25 cellular contexts compared by ENCODE assay signal in genomic region chr17:8904686-8905085, GRCh38. TPM values are rescaled to one million over a fixed set of nuclear protein-coding genes. Genes with fewer than 3 reads are reported as not detected.
A peak's percentile ranks its signal among the peaks of the same experiment; 100 is the strongest.
DNase-seq lines count a peak whose midpoint lies in the region; ATAC-seq and TF ChIP-seq lines count a peak whose summit lies in the region.
"Had no signal": no experiment of that assay in that cellular context is flagged by ENCODE, and none has a peak within 500 bp of the region (broad histone marks: within the 10 kb centered on the region; RNA-seq: fewer than 3 reads in every experiment).

No MANE protein-coding gene starts in this region.

- no peaks in the 10 kb centered on the region for H3K9me3 ChIP-seq in esophagus squamous epithelium
- H3K9me3 ChIP-seq: prostate gland, uterus had no signal

- H3K27ac ChIP-seq in esophagus squamous epithelium: no peak overlapping the region
- H3K27ac ChIP-seq: cardiac muscle cell, epithelial cell of prostate, prostate gland, SK-N-MC, uterus, VCaP had no signal

- peaks cover 32% of the 10 kb centered on the region for H3K4me1 Mint-ChIP-seq in activated naive CD4-positive, alpha-beta T cell treated with anti-CD3 and anti-CD28 coated beads, Interleukin-2, amount 10 ng/mL, durations not matched to agents 7 days and 5 days
- H3K4me1 Mint-ChIP-seq in activated B cell treated with CpG ODN at 0.5 μM for 24 hours: peaks cover 37% of the 10 kb centered on the region

- POLR2A ChIA-PET in activated B cell treated with CpG ODN at 0.5 μM for 24 hours (lab: Charles Lee): no interaction called here

- no peaks in the 10 kb centered on the region for H3K9me3 Mint-ChIP-seq in activated naive CD4-positive, alpha-beta T cell treated with anti-CD3 and anti-CD28 coated beads, Interleukin-2, amount 10 ng/mL, durations not matched to agents 7 days and 5 days
- H3K9me3 Mint-ChIP-seq in activated B cell treated with CpG ODN at 0.5 μM for 24 hours: no peaks in the 10 kb centered on the region
- H3K9me3 Mint-ChIP-seq: neural crest cell had no signal

- TF ChIP-seq POLR2A in esophagus squamous epithelium (IDR thresholded peaks at IDR 0.05): no peak

- ATAC-seq in activated B cell treated with CpG ODN at 0.5 μM for 24 hours (ENCODE audit: low read depth): no peak

- H3K36me3 ChIP-seq in esophagus squamous epithelium: no peaks in the 10 kb centered on the region
- H3K36me3 ChIP-seq: cardiac muscle cell, prostate gland, uterus had no signal

- H3K4me1 ChIP-seq in esophagus squamous epithelium: no peaks in the 10 kb centered on the region
- H3K4me1 ChIP-seq: prostate gland, uterus had no signal

- peaks cover 0 to 16% (median 0%) of the 10 kb centered on the region in 4 donors for H3K27me3 ChIP-seq in esophagus squamous epithelium
- H3K27me3 ChIP-seq: cardiac muscle cell, uterus had no signal

- no peak overlapping the region for H3K4me3 ChIP-seq in esophagus squamous epithelium
- H3K4me3 ChIP-seq: cardiac muscle cell, prostate gland, SK-N-MC, uterus had no signal

- CTCF ChIA-PET in activated naive CD4-positive, alpha-beta T cell treated with anti-CD3 and anti-CD28 coated beads, Interleukin-2, amount 10 ng/mL, durations not matched to agents 7 days and 5 days (lab: Charles Lee): interaction anchor here (0.5 kb wide), 1 partner anchor 9 kb away, joined by 3 read pairs; no protein-coding TSS in a partner anchor
- CTCF ChIA-PET in activated B cell treated with CpG ODN at 0.5 μM for 24 hours (lab: Charles Lee): no interaction called here

- no peak for TF ChIP-seq CTCF in activated B cell treated with CpG ODN at 0.5 μM for 24 hours (IDR thresholded peaks at IDR 0.05)
- no peak for TF ChIP-seq CTCF in esophagus squamous epithelium (IDR thresholded peaks at IDR 0.05)

- no peak for DNase-seq in activated naive CD4-positive, alpha-beta T cell treated with anti-CD3 and anti-CD28 coated beads, Interleukin-2, amount 10 ng/mL, durations not matched to agents 7 days and 5 days
- DNase-seq in activated naive CD4-positive, alpha-beta T cell treated with anti-CD3 and anti-CD28 coated beads, Interleukin-2, amount 50 U/mL, for 16 hours: no peak
- no peak for DNase-seq in activated B cell treated with CpG ODN at 0.5 μM for 24 hours
- peak; percentile 45 for DNase-seq in islet precursor cell
- DNase-seq in ureter (ENCODE audit: low spot score): peak; percentile 15
- DNase-seq in NCI-H345 treated with DMSO at 0.1 percent for 48 hours (lab: John Stamatoyannopoulos, UW; ENCODE audit: unreplicated experiment): no peak
- DNase-seq in esophagus squamous epithelium (lab: John Stamatoyannopoulos, UW): no peak
- DNase-seq: activated naive CD4-positive, alpha-beta T cell; dermis blood vessel endothelial cell; DMS53; foreskin fibroblast; GF-D8; HFFc6; KBM-7; NCI-H1436 treated with DMSO at 0.1 percent for 48 hours; NCI-H524 treated with DMSO at 0.1 percent for 48 hours; RPMI8226; uterus had no signal

- peak overlapping the region; percentile 2 for H3K27ac Mint-ChIP-seq in activated naive CD4-positive, alpha-beta T cell treated with anti-CD3 and anti-CD28 coated beads, Interleukin-2, amount 10 ng/mL, durations not matched to agents 7 days and 5 days
- peak overlapping the region; percentile 20 for H3K27ac Mint-ChIP-seq in activated B cell treated with CpG ODN at 0.5 μM for 24 hours
- H3K27ac Mint-ChIP-seq: HFFc6 had no signal

- H3K4me3 Mint-ChIP-seq in activated naive CD4-positive, alpha-beta T cell treated with anti-CD3 and anti-CD28 coated beads, Interleukin-2, amount 10 ng/mL, durations not matched to agents 7 days and 5 days: no peak overlapping the region
- H3K4me3 Mint-ChIP-seq in activated B cell treated with CpG ODN at 0.5 μM for 24 hours: no peak overlapping the region
- H3K4me3 Mint-ChIP-seq: HFFc6, neural crest cell had no signal

- no peaks in the 10 kb centered on the region for H3K27me3 Mint-ChIP-seq in activated naive CD4-positive, alpha-beta T cell treated with anti-CD3 and anti-CD28 coated beads, Interleukin-2, amount 10 ng/mL, durations not matched to agents 7 days and 5 days
- no peaks in the 10 kb centered on the region for H3K27me3 Mint-ChIP-seq in activated B cell treated with CpG ODN at 0.5 μM for 24 hours

- intact Hi-C loops in activated B cell treated with CpG ODN at 0.5 μM for 24 hours (cut with micrococcal nuclease) (no loop called here), esophagus squamous epithelium (cut with DNase I) (no loop called here)

- WGBS in esophagus squamous epithelium, 2 donors: 76 to 88% methylated on average over 5 of the region's 5 CpGs

- H3K36me3 Mint-ChIP-seq in activated naive CD4-positive, alpha-beta T cell treated with anti-CD3 and anti-CD28 coated beads, Interleukin-2, amount 10 ng/mL, durations not matched to agents 7 days and 5 days: peaks cover 71% of the 10 kb centered on the region
- H3K36me3 Mint-ChIP-seq in activated B cell treated with CpG ODN at 0.5 μM for 24 hours (ENCODE audit: low read depth): peaks cover 71% of the 10 kb centered on the region

RNA-seq across cellular contexts. Expression of gene PIK3R6, which starts 37.2 kb away (rescaled TPM):
- total RNA-seq in activated B cell treated with CpG ODN at 0.5 μM for 24 hours: 0.91 TPM in 2 replicates
- 1.7 TPM for total RNA-seq in ureter
- total RNA-seq in esophagus squamous epithelium: 1 to 10 TPM in 1 of 4 donors, under 1 TPM in 3; 0.22 to 2.5 (median 0.35) TPM
- total RNA-seq: cardiac muscle cell, dermis blood vessel endothelial cell, HFFc6, HT1080, neural crest cell had no signal

Comparison
In these comparisons a context has a peak if more than half of its experiments do, and no peak if none do; other contexts are left out.
1. DNase-seq: peak in islet precursor cell (single experiment) and ureter (single experiment); none in activated naive CD4-positive, alpha-beta T cell treated with anti-CD3 and anti-CD28 coated beads, Interleukin-2, amount 10 ng/mL, durations not matched to agents 7 days and 5 days (single experiment), activated naive CD4-positive, alpha-beta T cell treated with anti-CD3 and anti-CD28 coated beads, Interleukin-2, amount 50 U/mL, for 16 hours (single experiment), activated B cell treated with CpG ODN at 0.5 μM for 24 hours (single experiment), NCI-H345 treated with DMSO at 0.1 percent for 48 hours (single experiment) and esophagus squamous epithelium (single experiment).